ENCODE assay signal across 25 cellular contexts in the genomic region with DNA sequence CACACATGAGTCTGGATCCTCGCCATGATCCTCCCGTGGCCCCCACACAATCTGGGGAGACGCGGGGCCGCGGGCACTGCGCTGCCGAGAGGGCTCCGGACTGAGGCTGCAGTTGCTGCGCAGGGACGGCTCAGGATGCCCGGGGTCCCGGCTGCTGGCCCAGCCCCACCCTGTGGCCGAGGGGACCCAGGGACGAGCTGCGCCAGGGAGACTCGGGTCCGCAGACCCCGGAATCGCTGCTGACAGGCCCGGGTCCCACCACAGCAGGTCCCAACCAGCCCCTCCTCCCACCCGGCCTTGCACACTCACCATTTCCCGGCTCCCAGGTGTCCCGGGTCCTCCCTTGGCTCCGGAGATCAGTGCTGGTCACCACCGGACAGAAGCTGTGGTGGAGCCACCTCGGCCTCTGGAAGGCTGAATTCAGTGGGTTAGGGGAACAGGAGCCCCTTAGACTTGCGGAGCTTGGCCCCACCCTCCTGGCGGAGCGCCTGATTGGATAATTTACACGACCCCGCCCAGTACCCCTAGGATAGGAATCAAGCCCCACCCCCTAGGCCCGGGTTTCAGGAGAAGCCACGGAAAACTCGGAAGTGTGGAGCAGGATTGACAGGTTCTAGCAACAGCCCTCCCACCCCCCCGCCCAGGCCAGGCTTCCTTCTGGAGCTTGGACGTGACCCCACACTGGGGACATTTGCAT.
"Had no signal": no experiment of that assay in that cellular context is flagged by ENCODE, and none has a peak within 500 bp of the region (broad histone marks: within the 10 kb centered on the region; RNA-seq: fewer than 3 reads in every experiment).

No MANE protein-coding gene starts in this region.

- H3K27ac ChIP-seq: coronary artery, lower lobe of right lung, prostate gland, right atrium auricular region, sigmoid colon, stomach, tibial artery had no signal

- H3K4me1 Mint-ChIP-seq: nephron progenitor cell; stimulated activated effector memory CD8-positive, alpha-beta T cell treated with anti-CD3 and anti-CD28 coated beads, Interleukin-12 subunit alpha, Interleukin-12 subunit beta, amount 100 ng/mL, for 72 hours had no signal

- H3K27me3 Mint-ChIP-seq: naive thymus-derived CD8-positive, alpha-beta T cell; type B pancreatic cell had no signal

- H3K36me3 Mint-ChIP-seq: stimulated activated effector memory CD8-positive, alpha-beta T cell treated with anti-CD3 and anti-CD28 coated beads, Interleukin-12 subunit alpha, Interleukin-12 subunit beta, amount 100 ng/mL, for 72 hours had no signal

- H3K27me3 ChIP-seq: right atrium auricular region, sigmoid colon, stomach, tibial artery had no signal

- H3K4me3 ChIP-seq: coronary artery, lower lobe of right lung, prostate gland, right atrium auricular region, sigmoid colon, stomach, tibial artery had no signal

- H3K27ac Mint-ChIP-seq: nephron progenitor cell; stimulated activated effector memory CD8-positive, alpha-beta T cell treated with anti-CD3 and anti-CD28 coated beads, Interleukin-12 subunit alpha, Interleukin-12 subunit beta, amount 100 ng/mL, for 72 hours; type B pancreatic cell had no signal

- ATAC-seq: left colon; left ventricle myocardium superior; naive thymus-derived CD8-positive, alpha-beta T cell; stimulated activated effector memory CD8-positive, alpha-beta T cell treated with anti-CD3 and anti-CD28 coated beads, Interleukin-12 subunit alpha, Interleukin-12 subunit beta, amount 100 ng/mL, for 72 hours had no signal

- H3K4me1 ChIP-seq: lower lobe of right lung, prostate gland, right atrium auricular region, sigmoid colon, stomach, tibial artery had no signal

- H3K4me3 Mint-ChIP-seq: naive thymus-derived CD8-positive, alpha-beta T cell; nephron progenitor cell; stimulated activated effector memory CD8-positive, alpha-beta T cell treated with anti-CD3 and anti-CD28 coated beads, Interleukin-12 subunit alpha, Interleukin-12 subunit beta, amount 100 ng/mL, for 72 hours; type B pancreatic cell had no signal

- FAIRE-seq: endometrium, frontal cortex, islet of Langerhans, urothelium cell line had no signal

- H3K9me3 ChIP-seq: prostate gland, right atrium auricular region had no signal

- DNase-seq: dermis blood vessel endothelial cell; effector memory CD4-positive, alpha-beta T cell; hypothalamus; kidney glomerular epithelial cell; left colon; left ventricle myocardium superior; lower lobe of right lung; naive thymus-derived CD8-positive, alpha-beta T cell; nephron progenitor cell; nucleus accumbens; sigmoid colon; stimulated activated CD4-positive, alpha-beta T cell treated with anti-CD3 and anti-CD28 coated beads, Interleukin-2, amount 100 ng/mL, for 24 hours; stimulated activated CD4-positive, alpha-beta T cell treated with anti-CD3 and anti-CD28 coated beads, Interleukin-4, amount 100 ng/mL, for 24 hours; stimulated activated naive CD4-positive, alpha-beta T cell treated with Interleukin-2 at 50 U/mL for 16 hours; stomach; tibial artery had no signal
